Comparison of ENCODE assay signal across 15 cellular contexts in genomic region chr9:132745911-132746709, GRCh38.
DNase-seq lines count a peak whose midpoint lies in the region; ATAC-seq and TF ChIP-seq lines count a peak whose summit lies in the region.
"Had no signal": no experiment of that assay in that cellular context is flagged by ENCODE, and none has a peak within 500 bp of the region (broad histone marks: within the 10 kb centered on the region; RNA-seq: fewer than 3 reads in every experiment).

No MANE protein-coding gene starts in this region.

- H3K27ac ChIP-seq in coronary artery (no peak overlapping the region), upper lobe of right lung (no peak overlapping the region)

- DNase-seq in stimulated activated naive CD8-positive, alpha-beta T cell treated with anti-CD3 and anti-CD28 coated beads, Interleukin-15, Interleukin-2, amounts not matched to agents 100 U/mL and 50 U/mL, for 24 hours: no peak
- DNase-seq in coronary artery (ENCODE audit: low spot score) (peak; percentile 31), nephron progenitor cell (no peak), upper lobe of right lung (peak; percentile 19), NCI-H1436 (lab: John Stamatoyannopoulos, UW) (no peak), natural killer cell (no peak)
- DNase-seq: AML-193, COR-L47, EL, NCI-H1930, NCI-H774 had no signal

- H3K27me3 Mint-ChIP-seq in stimulated activated naive CD8-positive, alpha-beta T cell treated with anti-CD3 and anti-CD28 coated beads, Interleukin-15, Interleukin-2, amounts not matched to agents 100 ng/mL and 50 ng/mL, for 24 hours: peaks cover 56% of the 10 kb centered on the region
- peaks cover 40% of the 10 kb centered on the region for H3K27me3 Mint-ChIP-seq in nephron progenitor cell (ENCODE audit: low read depth, poor library complexity)
- H3K27me3 Mint-ChIP-seq in natural killer cell (ENCODE audit: low read depth in 2 of 2): peaks cover 32 to 60% of the 10 kb centered on the region in 2 donors

- no peaks in the 10 kb centered on the region for H3K36me3 Mint-ChIP-seq in stimulated activated naive CD8-positive, alpha-beta T cell treated with anti-CD3 and anti-CD28 coated beads, Interleukin-15, Interleukin-2, amounts not matched to agents 100 ng/mL and 50 ng/mL, for 24 hours (ENCODE audit: low read depth)
- H3K36me3 Mint-ChIP-seq in nephron progenitor cell (ENCODE audit: low read depth): no peaks in the 10 kb centered on the region
- no peaks in the 10 kb centered on the region for H3K36me3 Mint-ChIP-seq in natural killer cell

- H3K4me3 ChIP-seq in coronary artery (no peak overlapping the region), upper lobe of right lung (no peak overlapping the region)

- intact Hi-C loops in upper lobe of right lung (cut with DNase I) (no loop called here), natural killer cell (cut with micrococcal nuclease) (no loop called here)

- ATAC-seq in stimulated activated naive CD8-positive, alpha-beta T cell treated with anti-CD3 and anti-CD28 coated beads, Interleukin-15, Interleukin-2, amounts not matched to agents 100 U/mL and 50 U/mL, for 24 hours: no peak
- ATAC-seq in upper lobe of right lung (no peak), natural killer cell (no peak)
- no peak for ATAC-seq in activated CD4-positive, CD25-positive, alpha-beta regulatory T cell treated with anti-CD3 and anti-CD28 coated beads, Interleukin-2, amount 50 U/mL, for 24 hours

- no peaks in the 10 kb centered on the region for H3K4me1 ChIP-seq in upper lobe of right lung

- TF ChIP-seq CTCF in coronary artery (IDR thresholded peaks at IDR 0.05) (no peak), nephron progenitor cell (IDR thresholded peaks at IDR 0.05) (no peak), upper lobe of right lung (IDR thresholded peaks at IDR 0.05) (no peak), natural killer cell (IDR thresholded peaks at IDR 0.05) (no peak)

- peaks cover 41% of the 10 kb centered on the region for H3K27me3 ChIP-seq in upper lobe of right lung

- peak overlapping the region; percentile 21 for H3K27ac Mint-ChIP-seq in stimulated activated naive CD8-positive, alpha-beta T cell treated with anti-CD3 and anti-CD28 coated beads, Interleukin-15, Interleukin-2, amounts not matched to agents 100 ng/mL and 50 ng/mL, for 24 hours
- H3K27ac Mint-ChIP-seq in nephron progenitor cell (peak overlapping the region; percentile 67), natural killer cell (no peak overlapping the region)
- H3K27ac Mint-ChIP-seq: IgD-negative memory B cell had no signal

- no peaks in the 10 kb centered on the region for H3K9me3 Mint-ChIP-seq in stimulated activated naive CD8-positive, alpha-beta T cell treated with anti-CD3 and anti-CD28 coated beads, Interleukin-15, Interleukin-2, amounts not matched to agents 100 ng/mL and 50 ng/mL, for 24 hours
- H3K9me3 Mint-ChIP-seq in nephron progenitor cell (no peaks in the 10 kb centered on the region), natural killer cell (no peaks in the 10 kb centered on the region)
- H3K9me3 Mint-ChIP-seq: H9, IgD-negative memory B cell had no signal

- H3K36me3 ChIP-seq in upper lobe of right lung: no peaks in the 10 kb centered on the region

- H3K9me3 ChIP-seq in upper lobe of right lung: no peaks in the 10 kb centered on the region

- no peaks in the 10 kb centered on the region for H3K4me1 Mint-ChIP-seq in stimulated activated naive CD8-positive, alpha-beta T cell treated with anti-CD3 and anti-CD28 coated beads, Interleukin-15, Interleukin-2, amounts not matched to agents 100 ng/mL and 50 ng/mL, for 24 hours (ENCODE audit: low read depth)
- peaks cover 56% of the 10 kb centered on the region for H3K4me1 Mint-ChIP-seq in nephron progenitor cell
- no peaks in the 10 kb centered on the region for H3K4me1 Mint-ChIP-seq in natural killer cell

- no peak overlapping the region for H3K4me3 Mint-ChIP-seq in stimulated activated naive CD8-positive, alpha-beta T cell treated with anti-CD3 and anti-CD28 coated beads, Interleukin-15, Interleukin-2, amounts not matched to agents 100 ng/mL and 50 ng/mL, for 24 hours
- H3K4me3 Mint-ChIP-seq in nephron progenitor cell (peak overlapping the region; percentile 85), natural killer cell (no peak overlapping the region)
- H3K4me3 Mint-ChIP-seq: IgD-negative memory B cell had no signal

Comparison
In these comparisons a context has a peak if more than half of its experiments do, and no peak if none do; other contexts are left out.
1. H3K27ac Mint-ChIP-seq: peak in stimulated activated naive CD8-positive, alpha-beta T cell treated with anti-CD3 and anti-CD28 coated beads, Interleukin-15, Interleukin-2, amounts not matched to agents 100 ng/mL and 50 ng/mL, for 24 hours (single experiment) and nephron progenitor cell (single experiment); none in natural killer cell (0 of 2).
2. DNase-seq: peak in coronary artery (single experiment) and upper lobe of right lung (single experiment); none in stimulated activated naive CD8-positive, alpha-beta T cell treated with anti-CD3 and anti-CD28 coated beads, Interleukin-15, Interleukin-2, amounts not matched to agents 100 U/mL and 50 U/mL, for 24 hours (single experiment), nephron progenitor cell (single experiment), NCI-H1436 (single experiment) and natural killer cell (single experiment).